In the genomic region with DNA sequence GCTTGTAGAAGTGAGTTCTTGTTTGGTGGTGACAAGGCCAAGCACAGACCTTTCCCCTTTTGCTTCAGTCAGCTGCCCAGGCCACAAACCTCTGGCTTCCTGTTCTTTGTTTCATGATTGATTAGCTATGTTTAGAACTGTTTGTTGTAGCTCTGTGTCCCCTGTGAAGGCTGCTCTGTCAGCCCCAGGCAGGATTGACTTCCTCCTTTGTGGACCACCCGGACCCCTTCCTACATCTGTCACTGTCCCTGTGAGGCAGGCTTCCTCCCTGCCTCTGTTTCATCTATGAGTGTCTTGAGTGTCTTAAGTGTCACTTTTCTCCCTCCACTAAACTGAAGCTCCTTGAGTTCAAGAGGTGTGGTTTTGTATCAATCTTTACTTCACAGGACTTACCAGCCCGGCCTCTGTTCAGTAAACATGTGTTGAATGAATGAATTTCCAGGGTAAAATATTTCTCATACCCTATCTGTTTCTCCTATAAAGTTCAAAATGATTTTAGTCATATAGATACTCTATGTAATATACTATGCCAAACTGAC, we compare ENCODE assay signal across 9 cellular contexts.
DNase-seq lines count a peak whose midpoint lies in the region; ATAC-seq and TF ChIP-seq lines count a peak whose summit lies in the region.
"Had no signal": no experiment of that assay in that cellular context is flagged by ENCODE, and none has a peak within 500 bp of the region (broad histone marks: within the 10 kb centered on the region; RNA-seq: fewer than 3 reads in every experiment).

No MANE protein-coding gene starts in this region.

- POLR2A ChIA-PET in activated B cell treated with CpG ODN at 0.5 μM for 24 hours (lab: Charles Lee) = interaction anchor here (1.2 kb wide), 1 partner anchor 14 kb away, joined by 4 read pairs; no protein-coding TSS in a partner anchor

- ATAC-seq in GM19043 (IDR thresholded peaks at IDR 0.05; ENCODE audit: low read depth, unreplicated experiment) (peak; percentile 92), HG03025 (IDR thresholded peaks at IDR 0.05; ENCODE audit: low FRiP score, unreplicated experiment) (peak; percentile 93), activated B cell treated with CpG ODN at 0.5 μM for 24 hours (ENCODE audit: low read depth) (peak; percentile 60), upper lobe of left lung (ENCODE audit: low FRiP score in 2 of 2) (no peak)

- no peak for TF ChIP-seq POLR2A in upper lobe of left lung (IDR thresholded peaks at IDR 0.05)

- CTCF ChIA-PET in activated B cell treated with CpG ODN at 0.5 μM for 24 hours (lab: Charles Lee) = no interaction called here

- H3K36me3 ChIP-seq in upper lobe of left lung = peaks cover 0 to 12% (median 5%) of the 10 kb centered on the region in 4 donors

- no peak overlapping the region for H3K27ac ChIP-seq in upper lobe of left lung

- WGBS in upper lobe of left lung, 2 donors = 7 to 26% methylated on average over 2 of the region's 2 CpGs

- peak overlapping the region in 6 of 7 donors; percentile 58 to 87 (median 73) for H3K27ac Mint-ChIP-seq in CD14-positive monocyte
- H3K27ac Mint-ChIP-seq in activated B cell treated with CpG ODN at 0.5 μM for 24 hours = peak overlapping the region; percentile 74

- H3K4me3 Mint-ChIP-seq in CD14-positive monocyte = peak overlapping the region in 1 of 2 donors; percentile 49
- H3K4me3 Mint-ChIP-seq in activated B cell treated with CpG ODN at 0.5 μM for 24 hours = peak overlapping the region; percentile 54

- H3K27me3 ChIP-seq in upper lobe of left lung = no peaks in the 10 kb centered on the region

- H3K27me3 Mint-ChIP-seq in CD14-positive monocyte (ENCODE audit: low read depth in 3 of 3) (peaks cover 0 to 3% (median 0%) of the 10 kb centered on the region in 3 donors), activated B cell treated with CpG ODN at 0.5 μM for 24 hours (no peaks in the 10 kb centered on the region)

- intact Hi-C loops in CD14-positive monocyte (cut with micrococcal nuclease) = no loop called here
- intact Hi-C loops in activated B cell treated with CpG ODN at 0.5 μM for 24 hours (cut with micrococcal nuclease) = no loop called here

- H3K36me3 Mint-ChIP-seq in CD14-positive monocyte = peaks cover 41 to 47% of the 10 kb centered on the region in 2 donors
- H3K36me3 Mint-ChIP-seq in activated B cell treated with CpG ODN at 0.5 μM for 24 hours (ENCODE audit: low read depth) = peaks cover 39% of the 10 kb centered on the region

- peaks cover 9% of the 10 kb centered on the region for H3K4me1 Mint-ChIP-seq in CD14-positive monocyte
- peaks cover 12% of the 10 kb centered on the region for H3K4me1 Mint-ChIP-seq in activated B cell treated with CpG ODN at 0.5 μM for 24 hours

- DNase-seq in CD14-positive monocyte (ENCODE audit: low spot score) (no peak), activated B cell treated with CpG ODN at 0.5 μM for 24 hours (no peak), upper lobe of left lung (no peak), NCI-H345 treated with DMSO at 0.1 percent for 48 hours (lab: John Stamatoyannopoulos, UW; ENCODE audit: unreplicated experiment) (no peak), superior temporal gyrus (ENCODE audit: extremely low spot score) (no peak)
- no peak for DNase-seq in effector CD8-positive, alpha-beta T cell (lab: John Stamatoyannopoulos, UW)
- DNase-seq: mesendoderm had no signal

- no peak overlapping the region for H3K4me3 ChIP-seq in upper lobe of left lung

- TF ChIP-seq EP300 in upper lobe of left lung (IDR thresholded peaks at IDR 0.05) = no peak

- H3K9me3 Mint-ChIP-seq in CD14-positive monocyte (peaks cover 0 to 2% (median 0%) of the 10 kb centered on the region in 7 donors), activated B cell treated with CpG ODN at 0.5 μM for 24 hours (no peaks in the 10 kb centered on the region)

- H3K4me1 ChIP-seq in upper lobe of left lung = peaks cover 0 to 5% (median 0%) of the 10 kb centered on the region in 4 donors

- no peaks in the 10 kb centered on the region for H3K9me3 ChIP-seq in upper lobe of left lung

- TF ChIP-seq CTCF in CD14-positive monocyte (IDR thresholded peaks at IDR 0.05) (no peak), activated B cell treated with CpG ODN at 0.5 μM for 24 hours (IDR thresholded peaks at IDR 0.05) (no peak), upper lobe of left lung (IDR thresholded peaks at IDR 0.05) (no peak)

Comparison
In these comparisons a context has a peak if more than half of its experiments do, and no peak if none do; other contexts are left out.
1. ATAC-seq: peak in GM19043 (single experiment), HG03025 (single experiment) and activated B cell treated with CpG ODN at 0.5 μM for 24 hours (single experiment); none in upper lobe of left lung (0 of 2).